ENCODE assay signal across 27 cellular contexts in the genomic region with DNA sequence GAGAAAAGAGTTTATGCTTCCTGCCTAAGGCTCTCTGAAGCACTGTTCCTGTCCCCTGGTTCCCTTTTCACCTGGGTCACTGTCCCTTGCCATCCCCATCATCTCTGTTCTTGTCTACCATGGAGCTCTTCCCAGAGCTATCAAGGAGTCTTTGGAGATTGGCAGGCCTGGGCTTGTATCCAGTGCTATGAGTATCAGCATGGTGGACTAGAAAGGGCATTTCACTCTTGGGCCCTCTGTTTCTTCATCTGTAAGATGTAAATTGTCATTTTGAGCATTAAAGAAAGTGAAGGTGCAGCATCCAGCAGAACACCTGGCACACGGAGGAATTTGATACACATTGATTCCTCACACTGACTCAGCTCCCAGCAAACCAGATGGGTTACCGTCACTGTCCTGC.
"Had no signal": no experiment of that assay in that cellular context is flagged by ENCODE, and none has a peak within 500 bp of the region (broad histone marks: within the 10 kb centered on the region; RNA-seq: fewer than 3 reads in every experiment).

No MANE protein-coding gene starts in this region.

- H3K27ac ChIP-seq: brain microvascular endothelial cell, colonic mucosa, foreskin keratinocyte, gastrocnemius medialis, WERI-Rb-1 had no signal

- H3K36me3 ChIP-seq: brain microvascular endothelial cell, colonic mucosa, gastrocnemius medialis, WERI-Rb-1 had no signal

- DNase-seq: activated B cell treated with CpG ODN at 0.5 μM for 24 hours; activated CD4-positive, alpha-beta memory T cell treated with anti-CD3 and anti-CD28 coated beads, Interleukin-2, amount 10 ng/mL, durations not matched to agents 7 days and 5 days; activated CD4-positive, alpha-beta T cell treated with anti-CD3 and anti-CD28 coated beads, Interleukin-2, amount 10 ng/mL, durations not matched to agents 7 days and 5 days; activated CD4-positive, alpha-beta T cell treated with anti-CD3 and anti-CD28 coated beads, Interleukin-2, amount 50 U/mL, for 4 hours; activated CD8-positive, alpha-beta memory T cell treated with anti-CD3 and anti-CD28 coated beads, Interleukin-2, amount 50 U/mL, for 48 hours; activated gamma-delta T cell; activated naive CD4-positive, alpha-beta T cell treated with anti-CD3 and anti-CD28 coated beads, Interleukin-2, amount 50 U/mL, for 16 hours; activated naive CD4-positive, alpha-beta T cell treated with Interleukin-2 at 50 U/mL for 16 hours; activated T-cell treated with anti-CD3 and anti-CD28 coated beads for 4 hours; activated T-cell treated with anti-CD3 and anti-CD28 coated beads, Interleukin-2, amount 50 U/mL, for 24 hours; activated T-cell treated with anti-CD3 and anti-CD28 coated beads, Interleukin-2, amount 50 U/mL, for 72 hours; amniotic stem cell; anterior cingulate cortex; brain microvascular endothelial cell; central memory CD4-positive, alpha-beta T cell; cerebellar nuclear complex; colonic mucosa; effector memory CD4-positive, alpha-beta T cell; endodermal cell; foreskin keratinocyte; gastrocnemius medialis; T-helper 1 cell; T-helper 17 cell; T1000; WERI-Rb-1 had no signal

- ATAC-seq: activated CD4-positive, CD25-positive, alpha-beta regulatory T cell treated with anti-CD3 and anti-CD28 coated beads, Interleukin-2, amount 50 U/mL, for 24 hours; activated T-cell treated with anti-CD3 and anti-CD28 coated beads, Interleukin-2, amount 50 U/mL, for 72 hours; esophagus mucosa; foreskin keratinocyte; gastrocnemius medialis; T-helper 17 cell had no signal

- H3K4me3 ChIP-seq: colonic mucosa, gastrocnemius medialis had no signal

- H3K9me3 ChIP-seq: colonic mucosa, gastrocnemius medialis had no signal

- H3K27me3 ChIP-seq: brain microvascular endothelial cell, colonic mucosa, foreskin keratinocyte, gastrocnemius medialis had no signal

- H3K4me1 ChIP-seq: colonic mucosa, foreskin keratinocyte, gastrocnemius medialis had no signal
